Comparison of ENCODE assay signal across 9 cellular contexts in the genomic region with DNA sequence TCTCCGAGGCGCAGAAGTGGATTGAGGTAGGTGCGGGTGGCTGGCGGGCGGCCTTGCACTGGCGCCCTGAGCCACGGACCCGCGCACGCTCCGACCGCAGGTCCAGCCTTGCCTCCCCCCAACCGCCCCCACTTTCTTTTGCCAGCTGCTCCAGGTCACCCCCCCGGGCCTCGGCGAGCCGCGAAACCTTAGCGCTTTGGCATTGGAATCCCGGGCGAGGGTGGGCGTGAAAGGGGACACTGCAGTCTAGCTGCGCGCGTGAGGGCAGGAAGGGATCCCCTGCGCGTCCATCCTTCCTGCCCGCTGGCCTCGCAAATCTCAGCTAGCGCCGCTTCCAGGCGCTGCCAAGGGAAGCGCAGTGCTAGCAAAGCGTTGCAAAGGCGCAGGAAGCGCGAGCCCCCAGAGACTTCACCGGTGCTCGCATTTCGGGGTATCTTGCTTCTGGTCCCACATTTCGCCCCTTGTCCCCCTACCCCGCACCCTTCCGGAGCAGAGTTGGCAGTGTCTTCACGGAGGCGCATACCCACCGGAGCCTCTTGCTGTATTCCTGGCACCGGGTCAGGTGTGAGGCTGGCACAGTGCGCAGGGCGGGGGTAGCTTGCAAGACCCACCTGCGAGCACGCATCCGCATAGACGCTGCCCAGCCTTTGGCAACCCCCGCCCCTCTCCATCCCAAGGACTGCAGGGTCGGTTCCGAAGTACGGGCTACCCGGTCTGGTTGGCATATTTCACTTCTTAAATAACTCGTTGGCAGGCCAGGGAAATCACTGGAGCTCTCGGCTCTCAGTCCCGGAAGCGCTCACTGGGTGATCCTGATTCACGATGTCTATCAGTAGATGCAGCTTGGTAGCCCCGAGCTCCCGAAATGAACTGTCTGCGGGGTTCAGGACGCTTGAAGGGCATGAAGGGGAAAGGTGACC.
DNase-seq lines count a peak whose midpoint lies in the region; ATAC-seq and TF ChIP-seq lines count a peak whose summit lies in the region.
"Had no signal": no experiment of that assay in that cellular context is flagged by ENCODE, and none has a peak within 500 bp of the region (broad histone marks: within the 10 kb centered on the region; RNA-seq: fewer than 3 reads in every experiment).

No MANE protein-coding gene starts in this region.

- H3K36me3 ChIP-seq in SK-N-MC (ENCODE audit: insufficient read depth, low read length): no peaks in the 10 kb centered on the region

- peaks cover 38% of the 10 kb centered on the region for H3K27me3 Mint-ChIP-seq in activated CD4-positive, alpha-beta T cell treated with anti-CD3 and anti-CD28 coated beads for 36 hours
- peaks cover 3% of the 10 kb centered on the region for H3K27me3 Mint-ChIP-seq in glutamatergic neuron (ENCODE audit: unreplicated experiment)

- no peak for ATAC-seq in activated CD4-positive, alpha-beta T cell treated with anti-CD3 and anti-CD28 coated beads for 36 hours
- ATAC-seq in HG03025 (IDR thresholded peaks at IDR 0.05; ENCODE audit: low FRiP score, unreplicated experiment) (no peak), HG02610 (IDR thresholded peaks at IDR 0.05; ENCODE audit: unreplicated experiment) (no peak), HG03520 (IDR thresholded peaks at IDR 0.05; ENCODE audit: unreplicated experiment) (no peak)

- no peaks in the 10 kb centered on the region for H3K4me1 Mint-ChIP-seq in activated CD4-positive, alpha-beta T cell treated with anti-CD3 and anti-CD28 coated beads for 36 hours
- peaks cover 24% of the 10 kb centered on the region for H3K4me1 Mint-ChIP-seq in glutamatergic neuron (ENCODE audit: low read depth, unreplicated experiment)

- no peaks in the 10 kb centered on the region for H3K36me3 Mint-ChIP-seq in activated CD4-positive, alpha-beta T cell treated with anti-CD3 and anti-CD28 coated beads for 36 hours (ENCODE audit: low read depth)
- H3K36me3 Mint-ChIP-seq in glutamatergic neuron (ENCODE audit: unreplicated experiment): peaks cover 4% of the 10 kb centered on the region

- CTCF ChIA-PET in activated CD4-positive, alpha-beta T cell treated with anti-CD3 and anti-CD28 coated beads for 36 hours (lab: Charles Lee): interaction anchor here (0.6 to 1.5 kb wide), 3 partner anchors 12 to 629 kb away, joined by 3 read pairs; no protein-coding TSS in a partner anchor

- H3K27ac ChIP-seq in SK-N-MC: peak overlapping the region; percentile 16; the same call in 1 of the 2 replicates

- peak overlapping the region; percentile 83 for H3K4me3 ChIP-seq in SK-N-MC

- no peak overlapping the region for H3K9ac ChIP-seq in SK-N-MC (ENCODE audit: insufficient read length)

- H3K27ac Mint-ChIP-seq in activated CD4-positive, alpha-beta T cell treated with anti-CD3 and anti-CD28 coated beads for 36 hours: no peak overlapping the region
- H3K27ac Mint-ChIP-seq in glutamatergic neuron (ENCODE audit: unreplicated experiment): no peak overlapping the region
- H3K27ac Mint-ChIP-seq: activated naive CD4-positive, alpha-beta T cell treated with anti-CD3 and anti-CD28 coated beads, Interleukin-2, amount 50 U/mL, for 72 hours had no signal

- H3K9me3 ChIP-seq in SK-N-MC (ENCODE audit: low read depth, low read length): no peaks in the 10 kb centered on the region

- POLR2A ChIA-PET in activated CD4-positive, alpha-beta T cell treated with anti-CD3 and anti-CD28 coated beads for 36 hours (lab: Charles Lee): no interaction called here

- peak overlapping the region; percentile 2 for H3K4me3 Mint-ChIP-seq in activated CD4-positive, alpha-beta T cell treated with anti-CD3 and anti-CD28 coated beads for 36 hours
- peak overlapping the region; percentile 81 for H3K4me3 Mint-ChIP-seq in glutamatergic neuron (ENCODE audit: unreplicated experiment)

- intact Hi-C loops in activated CD4-positive, alpha-beta T cell treated with anti-CD3 and anti-CD28 coated beads for 36 hours (cut with DNase I, micrococcal nuclease): no loop called here

- no peaks in the 10 kb centered on the region for H3K9me3 Mint-ChIP-seq in activated CD4-positive, alpha-beta T cell treated with anti-CD3 and anti-CD28 coated beads for 36 hours (ENCODE audit: low read depth)
- H3K9me3 Mint-ChIP-seq in glutamatergic neuron (ENCODE audit: unreplicated experiment): peaks cover 8% of the 10 kb centered on the region

- no peak for TF ChIP-seq CTCF in glutamatergic neuron (IDR thresholded peaks at IDR 0.05; ENCODE audit: partially characterized antibody, unreplicated experiment)

- DNase-seq in activated CD4-positive, alpha-beta T cell treated with anti-CD3 and anti-CD28 coated beads for 36 hours: no peak
- no peak for DNase-seq in activated CD4-positive, alpha-beta T cell treated with anti-CD3 and anti-CD28 coated beads, Interleukin-2, amount 50 U/mL, for 1 hour
- no peak for DNase-seq in SK-N-MC (ENCODE audit: low read depth, low spot score)
- peak; percentile 62 for DNase-seq in glutamatergic neuron
- DNase-seq in nucleus accumbens (lab: John Stamatoyannopoulos, UW): peak in 52 of 56 donors; percentile 21 to 84 (median 68)

Comparison
In these comparisons a context has a peak if more than half of its experiments do, and no peak if none do; other contexts are left out.
1. DNase-seq: peak in glutamatergic neuron (single experiment) and nucleus accumbens (52 of 56); none in activated CD4-positive, alpha-beta T cell treated with anti-CD3 and anti-CD28 coated beads for 36 hours (single experiment), activated CD4-positive, alpha-beta T cell treated with anti-CD3 and anti-CD28 coated beads, Interleukin-2, amount 50 U/mL, for 1 hour (single experiment) and SK-N-MC (single experiment).